1 cellular context compared by ENCODE assay signal in the genomic region with DNA sequence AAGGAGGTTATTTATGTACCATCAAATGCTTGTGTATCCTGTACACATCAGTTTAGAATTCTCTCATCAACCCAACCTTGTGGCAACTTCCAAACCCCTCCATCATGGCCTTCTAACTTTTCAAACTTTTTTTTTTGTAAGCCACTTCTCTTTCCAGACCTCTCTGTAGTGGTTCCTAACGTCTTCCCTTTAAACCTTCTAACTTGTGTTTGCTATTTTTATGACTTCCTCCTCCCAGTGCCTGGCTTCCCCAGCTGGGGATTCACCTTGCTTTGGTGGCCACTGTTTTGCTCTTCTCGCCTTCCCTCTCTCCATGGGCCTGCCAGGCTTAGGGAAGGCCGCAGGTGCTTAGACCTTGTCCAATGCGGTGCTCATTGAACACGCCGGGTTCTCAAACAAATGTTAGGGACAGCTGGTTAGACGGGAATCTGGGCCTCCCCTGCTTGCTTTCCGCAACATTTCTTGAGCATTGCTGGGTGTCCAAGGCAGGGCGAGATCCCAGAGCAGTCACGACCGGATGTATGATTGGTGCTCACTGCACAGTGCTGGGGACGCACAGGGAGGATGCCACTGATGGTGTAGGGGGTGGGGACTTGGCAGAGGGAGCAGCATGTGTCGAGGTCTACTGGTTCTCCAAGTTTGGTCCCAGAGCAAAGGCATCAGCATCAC.
TF ChIP-seq lines count a peak whose summit lies in the region.

No MANE protein-coding gene starts in this region.

TF ChIP-seq in H1, 55 proteins besides CTCF, POLR2A, EP300 and RAD21:
- no peak for TF ChIP-seq CTBP2 (IDR thresholded peaks at IDR 0.05; ENCODE audit: borderline replicate concordance, insufficient read depth, insufficient read length, low read length)
- TF ChIP-seq RFX5 (IDR thresholded peaks at IDR 0.05; ENCODE audit: borderline replicate concordance, low read depth, low read length), result no peak
- no peak for TF ChIP-seq NRF1 (IDR thresholded peaks at IDR 0.05; ENCODE audit: low read depth, low read length)
- no peak for TF ChIP-seq SIX5 (IDR thresholded peaks at IDR 0.05; ENCODE audit: low read depth, low read length)
- no peak for TF ChIP-seq SIRT6 (IDR thresholded peaks at IDR 0.05; ENCODE audit: low read length)
- no peak for TF ChIP-seq GTF2F1 (IDR thresholded peaks at IDR 0.05; ENCODE audit: borderline replicate concordance, low read depth, low read length)
- TF ChIP-seq, protein P1, sequence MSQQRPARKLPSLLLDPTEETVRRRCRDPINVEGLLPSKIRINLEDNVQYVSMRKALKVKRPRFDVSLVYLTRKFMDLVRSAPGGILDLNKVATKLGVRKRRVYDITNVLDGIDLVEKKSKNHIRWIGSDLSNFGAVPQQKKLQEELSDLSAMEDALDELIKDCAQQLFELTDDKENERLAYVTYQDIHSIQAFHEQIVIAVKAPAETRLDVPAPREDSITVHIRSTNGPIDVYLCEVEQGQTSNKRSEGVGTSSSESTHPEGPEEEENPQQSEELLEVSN (IDR thresholded peaks at IDR 0.05), result no peak
- no peak for TF ChIP-seq TCF12 (IDR thresholded peaks at IDR 0.05; ENCODE audit: low read depth, low read length)
- TF ChIP-seq YY1 (IDR thresholded peaks at IDR 0.05; ENCODE audit: low read depth, low read length), result no peak
- TF ChIP-seq EZH2 (IDR thresholded peaks at IDR 0.05; ENCODE audit: low read depth, low read length, severe bottlenecking), result no peak
- TF ChIP-seq MAFK (IDR thresholded peaks at IDR 0.05; ENCODE audit: low read depth, low read length), result no peak
- no peak for TF ChIP-seq RBBP5 (IDR thresholded peaks at IDR 0.05; ENCODE audit: borderline replicate concordance, low read depth, low read length)
- TF ChIP-seq TBP (IDR thresholded peaks at IDR 0.05; ENCODE audit: low read depth, low read length), result no peak
